Comparison of ENCODE assay signal across 10 cellular contexts in genomic region chr6:107800564-107801164, GRCh38. TPM values are rescaled to one million over a fixed set of nuclear protein-coding genes. Genes with fewer than 3 reads are reported as not detected.
DNase-seq lines count a peak whose midpoint lies in the region; ATAC-seq and TF ChIP-seq lines count a peak whose summit lies in the region.
"Had no signal": no experiment of that assay in that cellular context is flagged by ENCODE, and none has a peak within 500 bp of the region (broad histone marks: within the 10 kb centered on the region; RNA-seq: fewer than 3 reads in every experiment).

No MANE protein-coding gene starts in this region.

- no peak overlapping the region for H3K4me3 ChIP-seq in breast epithelium
- H3K4me3 ChIP-seq in OCI-LY3 (ENCODE audit: low read length) = no peak overlapping the region
- H3K4me3 ChIP-seq in fibroblast of lung (replicated peaks in 1 of 4; ENCODE audit: control extremely low read depth in 1 of 4, insufficient read depth in 1 of 4, low read depth in 3 of 4, low read length in 4 of 4) = no peak overlapping the region

- H3K27me3 ChIP-seq in breast epithelium (no peaks in the 10 kb centered on the region), OCI-LY3 (ENCODE audit: low read depth, low read length) (peaks cover 4% of the 10 kb centered on the region; the same call in 1 of the 2 replicates), fibroblast of lung (ENCODE audit: control insufficient read depth, insufficient read depth, low read length) (peaks cover 8% of the 10 kb centered on the region)

- no peaks in the 10 kb centered on the region for H3K36me3 Mint-ChIP-seq in MCF 10A (ENCODE audit: insufficient read depth, unreplicated experiment)
- no peaks in the 10 kb centered on the region for H3K36me3 Mint-ChIP-seq in stimulated activated effector memory CD8-positive, alpha-beta T cell treated with anti-CD3 and anti-CD28 coated beads, Interleukin-12 subunit alpha, Interleukin-12 subunit beta, amount 100 ng/mL, for 72 hours
- H3K36me3 Mint-ChIP-seq in activated T-helper 2 cell treated with anti-CD3 and anti-CD28 coated beads, Interferon-gamma antibody, Interleukin-2, Interleukin-4, amounts not matched to agents 10 μg/mL and 5 μg/mL and 100 μg/mL, durations not matched to agents 14 hours and 24 hours and 36 hours (ENCODE audit: low read depth) = no peaks in the 10 kb centered on the region

- CTCF ChIA-PET in MCF 10A (lab: Yijun Ruan, JAX) = interaction anchor here (0.9 to 1.9 kb wide), 2 partner anchors 47 to 125 kb away, joined by 3 to 32 read pairs; no protein-coding TSS in a partner anchor

- DNase-seq in MCF 10A (ENCODE audit: unreplicated experiment) = peak; percentile 27
- DNase-seq in breast epithelium (ENCODE audit: low spot score in 2 of 2) = no peak
- DNase-seq in fibroblast of lung (ENCODE audit: low read depth in 2 of 2) = peak in 1 of 2 donors; percentile 11
- peak in 1 of 2 donors; percentile 37 for DNase-seq in stimulated activated effector memory CD8-positive, alpha-beta T cell treated with anti-CD3 and anti-CD28 coated beads, Interleukin-12 subunit alpha, Interleukin-12 subunit beta, amount 100 ng/mL, for 72 hours (ENCODE audit: low spot score in 2 of 2)
- DNase-seq in activated T-helper 2 cell treated with anti-CD3 and anti-CD28 coated beads, Interferon-gamma antibody, Interleukin-2, Interleukin-4, amounts not matched to agents 10 μg/mL and 5 μg/mL and 100 μg/mL, durations not matched to agents 14 hours and 24 hours and 36 hours (ENCODE audit: low spot score) = no peak
- DNase-seq: KG1, posterior cingulate gyrus had no signal

- H4K20me1 ChIP-seq in OCI-LY3 (ENCODE audit: insufficient read depth, low read length) (no peaks in the 10 kb centered on the region), fibroblast of lung (ENCODE audit: control insufficient read depth, extremely low read depth, insufficient read depth, low read length) (no peaks in the 10 kb centered on the region)

- H3K4me2 ChIP-seq in OCI-LY3 (ENCODE audit: low read length) = no peak overlapping the region
- H3K4me2 ChIP-seq in fibroblast of lung (ENCODE audit: extremely low read depth, insufficient read depth, low read length) = no peak overlapping the region

- TF ChIP-seq CTCF in MCF 10A (IDR thresholded peaks at IDR 0.05; ENCODE audit: unreplicated experiment) = peak; percentile 46
- no peak for TF ChIP-seq CTCF in breast epithelium (IDR thresholded peaks at IDR 0.05)
- TF ChIP-seq CTCF in OCI-LY3 (IDR thresholded peaks at IDR 0.05; ENCODE audit: low read depth, low read length) = peak; percentile 45
- peak; percentile 10 to 21 for TF ChIP-seq CTCF in fibroblast of lung (conservative IDR thresholded peaks at IDR 0.05 in 1 of 2, IDR thresholded peaks at IDR 0.05 in 1 of 2; ENCODE audit: low read depth in 1 of 2, low read length in 2 of 2)

- H3K9me3 Mint-ChIP-seq in MCF 10A (ENCODE audit: unreplicated experiment) = no peaks in the 10 kb centered on the region
- peaks cover 3% of the 10 kb centered on the region for H3K9me3 Mint-ChIP-seq in stimulated activated effector memory CD8-positive, alpha-beta T cell treated with anti-CD3 and anti-CD28 coated beads, Interleukin-12 subunit alpha, Interleukin-12 subunit beta, amount 100 ng/mL, for 72 hours
- no peaks in the 10 kb centered on the region for H3K9me3 Mint-ChIP-seq in activated T-helper 2 cell treated with anti-CD3 and anti-CD28 coated beads, Interferon-gamma antibody, Interleukin-2, Interleukin-4, amounts not matched to agents 10 μg/mL and 5 μg/mL and 100 μg/mL, durations not matched to agents 14 hours and 24 hours and 36 hours

- no peak for ATAC-seq in stimulated activated effector memory CD8-positive, alpha-beta T cell treated with anti-CD3 and anti-CD28 coated beads, Interleukin-12 subunit alpha, Interleukin-12 subunit beta, amount 100 ng/mL, for 72 hours
- ATAC-seq in HG03139 (IDR thresholded peaks at IDR 0.05; ENCODE audit: unreplicated experiment) (no peak), GM18907 (IDR thresholded peaks at IDR 0.05; ENCODE audit: unreplicated experiment) (no peak)

- H3K4me1 Mint-ChIP-seq in MCF 10A (ENCODE audit: insufficient read depth, unreplicated experiment) = peaks cover 7% of the 10 kb centered on the region
- H3K4me1 Mint-ChIP-seq in stimulated activated effector memory CD8-positive, alpha-beta T cell treated with anti-CD3 and anti-CD28 coated beads, Interleukin-12 subunit alpha, Interleukin-12 subunit beta, amount 100 ng/mL, for 72 hours = peaks cover 54% of the 10 kb centered on the region
- H3K4me1 Mint-ChIP-seq in activated T-helper 2 cell treated with anti-CD3 and anti-CD28 coated beads, Interferon-gamma antibody, Interleukin-2, Interleukin-4, amounts not matched to agents 10 μg/mL and 5 μg/mL and 100 μg/mL, durations not matched to agents 14 hours and 24 hours and 36 hours (ENCODE audit: low read depth) = peaks cover 12% of the 10 kb centered on the region

- POLR2A ChIA-PET in MCF 10A (lab: Yijun Ruan, JAX) = no interaction called here

- no TSS peak for BruUV-seq in MCF 10A (replicated peaks; lab: Mats Ljungman, UMichigan)

- no peak overlapping the region for H3K27ac Mint-ChIP-seq in MCF 10A (ENCODE audit: low read depth, unreplicated experiment)
- H3K27ac Mint-ChIP-seq in stimulated activated effector memory CD8-positive, alpha-beta T cell treated with anti-CD3 and anti-CD28 coated beads, Interleukin-12 subunit alpha, Interleukin-12 subunit beta, amount 100 ng/mL, for 72 hours = peak overlapping the region; percentile 32
- no peak overlapping the region for H3K27ac Mint-ChIP-seq in activated T-helper 2 cell treated with anti-CD3 and anti-CD28 coated beads, Interferon-gamma antibody, Interleukin-2, Interleukin-4, amounts not matched to agents 10 μg/mL and 5 μg/mL and 100 μg/mL, durations not matched to agents 14 hours and 24 hours and 36 hours

- no peaks in the 10 kb centered on the region for H3K36me3 ChIP-seq in breast epithelium
- no peaks in the 10 kb centered on the region for H3K36me3 ChIP-seq in OCI-LY3 (replicated peaks; ENCODE audit: low read depth, low read length)
- no peaks in the 10 kb centered on the region for H3K36me3 ChIP-seq in fibroblast of lung (ENCODE audit: control insufficient read depth, insufficient read depth, low read length)

- H3K79me2 ChIP-seq in OCI-LY3 (ENCODE audit: low read length) = no peaks in the 10 kb centered on the region
- H3K79me2 ChIP-seq in fibroblast of lung (ENCODE audit: control insufficient read depth, insufficient read depth, low read length) = no peaks in the 10 kb centered on the region

- H3K9ac ChIP-seq in OCI-LY3 (ENCODE audit: low read length) = no peak overlapping the region
- H3K9ac ChIP-seq in fibroblast of lung (ENCODE audit: insufficient read depth, low read length) = no peak overlapping the region

- H3K27me3 Mint-ChIP-seq in MCF 10A (ENCODE audit: insufficient read depth, unreplicated experiment) = peaks cover 48% of the 10 kb centered on the region
- H3K27me3 Mint-ChIP-seq in activated T-helper 2 cell treated with anti-CD3 and anti-CD28 coated beads, Interferon-gamma antibody, Interleukin-2, Interleukin-4, amounts not matched to agents 10 μg/mL and 5 μg/mL and 100 μg/mL, durations not matched to agents 14 hours and 24 hours and 36 hours (ENCODE audit: low read depth) = peaks cover 20% of the 10 kb centered on the region

- TF ChIP-seq POLR2A in breast epithelium (IDR thresholded peaks at IDR 0.05) = no peak

- no peaks in the 10 kb centered on the region for H3K9me3 ChIP-seq in breast epithelium
- H3K9me3 ChIP-seq in OCI-LY3 (ENCODE audit: insufficient read depth, low read length) = no peaks in the 10 kb centered on the region
- no peaks in the 10 kb centered on the region for H3K9me3 ChIP-seq in fibroblast of lung (ENCODE audit: control insufficient read depth, insufficient read depth, low read depth, low read length)

- intact Hi-C loops in MCF 10A (cut with micrococcal nuclease) = loop anchor here (2.0 kb wide), 1 partner anchor 48 kb away; no protein-coding TSS in a partner anchor
- intact Hi-C loops in breast epithelium (cut with DNase I; ENCODE audit: low total_unique reads) = no loop called here
- intact Hi-C loops in activated T-helper 2 cell treated with anti-CD3 and anti-CD28 coated beads, Interferon-gamma antibody, Interleukin-2, Interleukin-4, amounts not matched to agents 10 μg/mL and 5 μg/mL and 100 μg/mL, durations not matched to agents 14 hours and 24 hours and 36 hours (cut with micrococcal nuclease) = loop anchor here (1.0 kb wide), 1 partner anchor 48 kb away; no protein-coding TSS in a partner anchor

- no peaks in the 10 kb centered on the region for H3K4me1 ChIP-seq in breast epithelium
- no peaks in the 10 kb centered on the region for H3K4me1 ChIP-seq in OCI-LY3 (ENCODE audit: low read length)
- H3K4me1 ChIP-seq in fibroblast of lung (ENCODE audit: control insufficient read depth, extremely low read depth, insufficient read depth, low read length) = no peaks in the 10 kb centered on the region

- no peak overlapping the region for H2AFZ ChIP-seq in OCI-LY3 (ENCODE audit: low read depth, low read length)
- no peak overlapping the region for H2AFZ ChIP-seq in fibroblast of lung (ENCODE audit: low read length)

- H3K27ac ChIP-seq in breast epithelium = no peak overlapping the region
- no peak overlapping the region for H3K27ac ChIP-seq in OCI-LY3 (ENCODE audit: low read length)
- no peak overlapping the region for H3K27ac ChIP-seq in fibroblast of lung (ENCODE audit: insufficient read depth, low read length)

- H3K4me3 Mint-ChIP-seq in MCF 10A (ENCODE audit: unreplicated experiment) = no peak overlapping the region
- no peak overlapping the region for H3K4me3 Mint-ChIP-seq in stimulated activated effector memory CD8-positive, alpha-beta T cell treated with anti-CD3 and anti-CD28 coated beads, Interleukin-12 subunit alpha, Interleukin-12 subunit beta, amount 100 ng/mL, for 72 hours
- H3K4me3 Mint-ChIP-seq in activated T-helper 2 cell treated with anti-CD3 and anti-CD28 coated beads, Interferon-gamma antibody, Interleukin-2, Interleukin-4, amounts not matched to agents 10 μg/mL and 5 μg/mL and 100 μg/mL, durations not matched to agents 14 hours and 24 hours and 36 hours (ENCODE audit: low read depth) = no peak overlapping the region

RNA-seq across cellular contexts. Expression of gene SCML4, which starts 23.4 kb away (rescaled TPM):
- total RNA-seq in MCF 10A (2022) (not detected in 2 replicates), breast epithelium (1 to 10 TPM; 1.1 to 2.9 (median 2.9) TPM), fibroblast of lung (not detected in 2 replicates)
- not detected in 2 replicates for polyA plus RNA-seq in fibroblast of lung
- not detected in 2 replicates for polyA plus RNA-seq in fibroblast of lung (2012)
- polyA minus RNA-seq in fibroblast of lung (ENCODE audit: low replicate concordance) = not detected in 2 replicates
- 1.1 and 1.5 TPM in 2 replicates for total RNA-seq in activated T-helper 2 cell treated with anti-CD3 and anti-CD28 coated beads, Interferon-gamma antibody, Interleukin-2, Interleukin-4, amounts not matched to agents 10 μg/mL and 5 μg/mL and 100 μg/mL, durations not matched to agents 14 hours and 24 hours and 36 hours

Comparison
In these comparisons a context has a peak if more than half of its experiments do, and no peak if none do; other contexts are left out.
1. CTCF ChIP-seq: peak in MCF 10A (single experiment), OCI-LY3 (single experiment) and fibroblast of lung (2 of 2); none in breast epithelium (0 of 3).